Comparison of ENCODE assay signal across 23 cellular contexts in the genomic region with DNA sequence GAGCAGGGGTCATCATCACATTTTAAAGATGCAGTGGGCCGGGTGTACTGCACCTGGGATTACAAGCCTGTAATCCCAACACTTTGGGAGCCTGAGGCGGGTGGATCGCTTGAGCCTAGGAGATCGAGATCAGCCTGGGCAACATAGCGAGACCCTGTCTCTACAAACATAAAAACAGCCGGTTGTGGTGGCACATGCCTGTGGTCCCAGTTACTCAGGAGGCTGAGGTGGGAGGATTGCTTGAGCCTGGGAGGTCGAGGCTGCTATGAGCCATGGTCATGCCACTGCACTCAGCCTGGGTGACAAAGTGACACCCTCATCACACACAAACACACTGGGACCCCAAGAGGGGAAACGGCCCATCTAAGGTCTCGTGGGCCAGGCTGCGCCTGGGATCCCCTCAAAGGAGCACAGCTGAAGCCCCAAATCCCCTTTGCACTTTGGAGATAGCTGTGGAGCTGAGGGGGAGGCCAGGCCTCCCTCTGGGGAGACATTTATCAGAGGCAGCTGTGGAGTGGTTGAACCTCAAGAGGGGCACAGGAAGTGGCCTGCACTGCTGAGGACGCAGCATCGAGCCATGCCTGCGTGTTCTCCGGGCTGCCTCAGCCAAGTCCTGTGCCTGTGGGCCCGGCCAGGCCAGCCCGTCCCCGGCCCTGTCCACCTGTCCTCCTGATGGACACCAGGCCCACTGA. TPM values are rescaled to one million over a fixed set of nuclear protein-coding genes. Genes with fewer than 3 reads are reported as not detected.
A peak's percentile ranks its signal among the peaks of the same experiment; 100 is the strongest.
DNase-seq lines count a peak whose midpoint lies in the region; ATAC-seq, FAIRE-seq and TF ChIP-seq lines count a peak whose summit lies in the region.
"Had no signal": no experiment of that assay in that cellular context is flagged by ENCODE, and none has a peak within 500 bp of the region (broad histone marks: within the 10 kb centered on the region; RNA-seq: fewer than 3 reads in every experiment).

No MANE protein-coding gene starts in this region.

- peak overlapping the region; percentile 35 for H3K4me3 ChIP-seq in BLaER1
- H3K4me3 ChIP-seq in NT2/D1 (ENCODE audit: insufficient read length, low read depth) = no peak overlapping the region
- no peak overlapping the region for H3K4me3 ChIP-seq in PC-3 (ENCODE audit: low read length)
- no peak overlapping the region for H3K4me3 ChIP-seq in coronary artery
- H3K4me3 ChIP-seq: heart right ventricle, psoas muscle, tibial artery had no signal

- H2AFZ ChIP-seq in PC-3 (ENCODE audit: low read length) = no peak overlapping the region

- no peaks in the 10 kb centered on the region for H3K9me3 Mint-ChIP-seq in natural killer cell treated with Interleukin-12 subunit alpha and Interleukin-12 subunit beta and Interleukin-15 and Interleukin-18, amount 100 ng/mL, for 72 hours
- H3K9me3 Mint-ChIP-seq: CD8-positive, alpha-beta memory T cell; nephron had no signal

- TF ChIP-seq POLR2A in GM12891 (IDR thresholded peaks at IDR 0.05; ENCODE audit: low read depth, low read length) = no peak

- POLR2A ChIA-PET in PC-3 (lab: Charles Lee; ENCODE audit: unreplicated experiment) = no interaction called here

- H3K27me3 ChIP-seq in BLaER1 (no peaks in the 10 kb centered on the region), NT2/D1 (ENCODE audit: insufficient read depth, insufficient read length) (no peaks in the 10 kb centered on the region), PC-3 (ENCODE audit: low read length) (no peaks in the 10 kb centered on the region)
- H3K27me3 ChIP-seq: heart right ventricle, tibial artery had no signal

- intact Hi-C loops in Right ventricle myocardium superior (cut with DNase I) (no loop called here), PC-3 (cut with micrococcal nuclease) (no loop called here)

- H3K9ac ChIP-seq in BLaER1 (peak overlapping the region; percentile 78), NT2/D1 (ENCODE audit: insufficient read length, low read depth) (peak overlapping the region; percentile 32), PC-3 (ENCODE audit: low read length) (no peak overlapping the region)

- CTCF ChIA-PET in PC-3 (lab: Charles Lee) = no interaction called here

- H3K4me2 ChIP-seq in BLaER1 = peak overlapping the region; percentile 96
- H3K4me2 ChIP-seq in PC-3 (ENCODE audit: low read length) = no peak overlapping the region

- TF ChIP-seq CTCF in PC-3 (conservative IDR thresholded peaks at IDR 0.05; ENCODE audit: low read depth, low read length) (no peak), coronary artery (IDR thresholded peaks at IDR 0.05) (no peak)

- no peaks in the 10 kb centered on the region for H3K79me2 ChIP-seq in PC-3 (ENCODE audit: low read length)

- H3K27ac ChIP-seq in BLaER1 (peak overlapping the region; percentile 92), PC-3 (ENCODE audit: low read length) (no peak overlapping the region), coronary artery (no peak overlapping the region)
- H3K27ac ChIP-seq: psoas muscle, tibial artery had no signal

- no peaks in the 10 kb centered on the region for H3F3A ChIP-seq in PC-3 (ENCODE audit: low read length, unreplicated experiment)

- H3K9me3 ChIP-seq in BLaER1 = no peaks in the 10 kb centered on the region
- no peaks in the 10 kb centered on the region for H3K9me3 ChIP-seq in NT2/D1 (ENCODE audit: insufficient read depth, low read length)
- no peaks in the 10 kb centered on the region for H3K9me3 ChIP-seq in PC-3 (ENCODE audit: low read length)
- H3K9me3 ChIP-seq: heart right ventricle, psoas muscle, tibial artery had no signal

- peaks cover 44 to 53% of the 10 kb centered on the region in 2 donors for H3K4me1 Mint-ChIP-seq in natural killer cell treated with Interleukin-12 subunit alpha and Interleukin-12 subunit beta and Interleukin-15 and Interleukin-18, amount 100 ng/mL, for 72 hours (ENCODE audit: low read depth in 2 of 2)
- H3K4me1 Mint-ChIP-seq: stimulated activated memory B cell treated with anti-CD40 and anti-IgM and Interleukin-4, amounts not matched to agents 10 μg/mL and 1 μg/mL and 100 μg/mL, for 72 hours had no signal

- no peak for DNase-seq in NT2/D1 (ENCODE audit: low read depth, low spot score)
- peak; percentile 37 for DNase-seq in Right ventricle myocardium superior
- DNase-seq in natural killer cell treated with Interleukin-12 subunit alpha and Interleukin-12 subunit beta and Interleukin-15 and Interleukin-18, amount 100 ng/mL, for 72 hours (ENCODE audit: low spot score) = peak; percentile 22
- no peak for DNase-seq in PC-3
- DNase-seq in GM12891 (ENCODE audit: insufficient read length, low spot score) = no peak
- no peak for DNase-seq in NCI-H446 (lab: John Stamatoyannopoulos, UW)
- no peak for DNase-seq in coronary artery (ENCODE audit: low spot score)
- DNase-seq: ACHN; activated CD4-positive, alpha-beta T cell treated with anti-CD3 and anti-CD28 coated beads for 48 hours; activated gamma-delta T cell treated with Interleukin-2 at 50 U/mL for 16 hours; DMS79 treated with DMSO at 0.1 percent for 48 hours; GOT3; MM.1S; NCI-H2029 treated with DMSO at 0.1 percent for 48 hours; NCI-H526; T1000 had no signal

- FAIRE-seq in GM12891 (lab: Jason Lieb, UNC) = no peak

- H3K36me3 ChIP-seq in BLaER1 = no peaks in the 10 kb centered on the region
- H3K36me3 ChIP-seq in NT2/D1 (ENCODE audit: insufficient read depth, insufficient read length, low read length) = peaks cover 15% of the 10 kb centered on the region
- no peaks in the 10 kb centered on the region for H3K36me3 ChIP-seq in PC-3 (ENCODE audit: low read depth, low read length)
- H3K36me3 ChIP-seq: heart right ventricle had no signal

- BruUV-seq in PC-3 (replicated peaks; lab: Mats Ljungman, UMichigan) = no TSS peak

- H3K4me3 Mint-ChIP-seq in natural killer cell treated with Interleukin-12 subunit alpha and Interleukin-12 subunit beta and Interleukin-15 and Interleukin-18, amount 100 ng/mL, for 72 hours = peak overlapping the region; percentile 15
- H3K4me3 Mint-ChIP-seq: nephron; stimulated activated memory B cell treated with anti-CD40 and anti-IgM and Interleukin-4, amounts not matched to agents 10 μg/mL and 1 μg/mL and 100 μg/mL, for 72 hours had no signal

- H3K4me1 ChIP-seq in BLaER1 = peaks cover 93% of the 10 kb centered on the region
- H3K4me1 ChIP-seq in NT2/D1 (ENCODE audit: insufficient read depth, insufficient read length) = peaks cover 55% of the 10 kb centered on the region
- no peaks in the 10 kb centered on the region for H3K4me1 ChIP-seq in PC-3 (ENCODE audit: insufficient read depth, low read length)
- H3K4me1 ChIP-seq: psoas muscle had no signal

- H3K27ac Mint-ChIP-seq in natural killer cell treated with Interleukin-12 subunit alpha and Interleukin-12 subunit beta and Interleukin-15 and Interleukin-18, amount 100 ng/mL, for 72 hours = peak overlapping the region; percentile 54 to 70
- H3K27ac Mint-ChIP-seq: nephron; stimulated activated memory B cell treated with anti-CD40 and anti-IgM and Interleukin-4, amounts not matched to agents 10 μg/mL and 1 μg/mL and 100 μg/mL, for 72 hours had no signal

- no peaks in the 10 kb centered on the region for H3K36me3 Mint-ChIP-seq in natural killer cell treated with Interleukin-12 subunit alpha and Interleukin-12 subunit beta and Interleukin-15 and Interleukin-18, amount 100 ng/mL, for 72 hours
- H3K36me3 Mint-ChIP-seq: CD8-positive, alpha-beta memory T cell; stimulated activated memory B cell treated with anti-CD40 and anti-IgM and Interleukin-4, amounts not matched to agents 10 μg/mL and 1 μg/mL and 100 μg/mL, for 72 hours had no signal

- ATAC-seq in Right ventricle myocardium superior (ENCODE audit: poor library complexity) = no peak
- ATAC-seq in natural killer cell treated with Interleukin-12 subunit alpha and Interleukin-12 subunit beta and Interleukin-15 and Interleukin-18, amount 100 ng/mL, for 72 hours = peak; percentile 55 to 67
- ATAC-seq in PC-3 = no peak
- ATAC-seq: heart right ventricle; stimulated activated memory B cell treated with anti-CD40 and anti-IgM and Interleukin-4, amounts not matched to agents 10 μg/mL and 1 μg/mL and 100 μg/mL, for 72 hours had no signal

- no peaks in the 10 kb centered on the region for H3K9me2 ChIP-seq in PC-3 (replicated peaks; ENCODE audit: low read length)

- H3K27me3 Mint-ChIP-seq in natural killer cell treated with Interleukin-12 subunit alpha and Interleukin-12 subunit beta and Interleukin-15 and Interleukin-18, amount 100 ng/mL, for 72 hours = no peaks in the 10 kb centered on the region
- H3K27me3 Mint-ChIP-seq: CD8-positive, alpha-beta memory T cell had no signal

- peaks cover 37% of the 10 kb centered on the region for H4K20me1 ChIP-seq in BLaER1
- no peaks in the 10 kb centered on the region for H4K20me1 ChIP-seq in PC-3 (ENCODE audit: low read length)

TF ChIP-seq in GM12891, 5 proteins besides CTCF, POLR2A, EP300 and RAD21:
- no peak for TF ChIP-seq SPI1 (IDR thresholded peaks at IDR 0.05; ENCODE audit: low read depth, low read length)
- TF ChIP-seq PAX5 (IDR thresholded peaks at IDR 0.05; ENCODE audit: insufficient read depth, low read length, severe bottlenecking) = no peak
- no peak for TF ChIP-seq POU2F2 (IDR thresholded peaks at IDR 0.05; ENCODE audit: low read depth, low read length)
- TF ChIP-seq POLR2AphosphoS5 (IDR thresholded peaks at IDR 0.05; ENCODE audit: low read depth, low read length) = no peak
- no peak for TF ChIP-seq TAF1 (IDR thresholded peaks at IDR 0.05; ENCODE audit: low read depth, low read length)

RNA-seq across cellular contexts. Expression of a gene that starts 27.5 kb away (rescaled TPM):
- total RNA-seq in Right ventricle myocardium superior (15.3 TPM), PC-3 (2014; rRNA removed) (51.4 and 51.5 TPM in 2 replicates)
- 10 to 100 TPM; 58.3 to 74.6 TPM for total RNA-seq in natural killer cell treated with Interleukin-12 subunit alpha and Interleukin-12 subunit beta and Interleukin-15 and Interleukin-18, amount 100 ng/mL, for 72 hours
- polyA plus RNA-seq in GM12891 (2012; ENCODE audit: low read depth, missing spikeins) = not detected

Comparison
In these comparisons a context has a peak if more than half of its experiments do, and no peak if none do; other contexts are left out.
1. DNase-seq: peak in Right ventricle myocardium superior (single experiment) and natural killer cell treated with Interleukin-12 subunit alpha and Interleukin-12 subunit beta and Interleukin-15 and Interleukin-18, amount 100 ng/mL, for 72 hours (single experiment); none in NT2/D1 (single experiment), PC-3 (single experiment), GM12891 (single experiment), NCI-H446 (0 of 2) and coronary artery (single experiment).
2. ATAC-seq: peak in natural killer cell treated with Interleukin-12 subunit alpha and Interleukin-12 subunit beta and Interleukin-15 and Interleukin-18, amount 100 ng/mL, for 72 hours (2 of 2); none in Right ventricle myocardium superior (single experiment) and PC-3 (single experiment).